ENCODE assay signal across 1 cellular context in the genomic region with DNA sequence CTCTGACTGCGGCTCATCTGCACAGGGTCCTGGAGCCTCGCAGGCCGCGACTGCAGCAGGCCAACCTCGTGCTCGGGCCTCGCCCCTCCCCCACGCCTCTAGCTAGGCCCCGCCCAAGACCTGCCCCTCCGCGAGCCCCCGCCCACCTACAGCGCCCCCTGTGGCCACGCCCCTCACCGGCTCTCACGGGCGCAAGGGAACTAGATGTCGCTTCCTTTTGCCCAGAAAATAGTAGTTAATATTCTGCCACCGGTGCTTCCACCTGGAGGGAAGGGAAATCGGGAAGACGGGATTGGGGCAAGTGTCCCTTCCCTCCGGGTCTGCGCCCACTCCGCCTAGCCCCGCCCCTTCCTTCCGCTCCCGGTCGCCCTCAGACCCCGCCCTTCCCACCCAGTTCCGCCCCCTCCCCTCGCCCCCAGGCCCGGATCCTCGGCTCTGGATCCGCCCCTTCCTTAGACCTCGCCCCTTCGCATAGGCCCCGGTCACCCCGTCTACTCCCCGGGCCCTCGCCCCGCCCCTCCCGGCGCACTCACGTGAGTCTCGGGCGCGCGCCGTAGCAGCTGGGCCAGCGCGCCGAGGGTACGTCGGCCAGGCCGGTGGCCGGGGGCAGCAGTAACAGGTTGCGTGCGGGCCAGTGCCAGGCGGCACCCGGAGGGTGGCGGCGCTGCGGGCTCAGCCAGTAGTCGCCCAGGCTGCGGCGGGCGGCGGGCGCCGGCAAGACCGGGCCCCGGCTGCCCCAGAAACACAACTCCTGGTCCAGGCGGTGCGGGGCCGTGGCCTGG.
TF ChIP-seq lines count a peak whose summit lies in the region.

No MANE protein-coding gene starts in this region.

TF ChIP-seq in HEK293, 187 proteins besides CTCF, POLR2A, EP300 and RAD21 (continued from another document):
- TF ChIP-seq YY1 (tag by site-specific recombination; IDR thresholded peaks at IDR 0.05) (0 out of 2 replicates have a peak, but pooled peaks have one; percentile 28), BCL6B (tag by site-specific recombination; IDR thresholded peaks at IDR 0.05) (no peak), ZBTB26 (tag by site-specific recombination; optimal IDR thresholded peaks at IDR 0.05) (peak; percentile 87), ZNF10 (tag by site-specific recombination; IDR thresholded peaks at IDR 0.05) (no peak), MYNN (tag by site-specific recombination; IDR thresholded peaks at IDR 0.05; ENCODE audit: borderline replicate concordance) (no peak), KLF7 (tag by site-specific recombination; IDR thresholded peaks at IDR 0.05; ENCODE audit: borderline replicate concordance) (peak; percentile 42; the same call in 1 of the 2 replicates), ZNF544 (tag by site-specific recombination; IDR thresholded peaks at IDR 0.05) (no peak), ZNF596 (tag by site-specific recombination; IDR thresholded peaks at IDR 0.05) (0 out of 2 replicates have a peak, but pooled peaks have one; percentile 12), SP7 (tag by site-specific recombination; IDR thresholded peaks at IDR 0.05) (no peak), KLF8 (tag by site-specific recombination; IDR thresholded peaks at IDR 0.05) (peak; percentile 88), ZNF629 (tag by site-specific recombination; IDR thresholded peaks at IDR 0.05) (no peak), ZNF645 (tag by site-specific recombination; IDR thresholded peaks at IDR 0.05) (no peak), PBX3 (CRISPR knock-in tag; IDR thresholded peaks at IDR 0.05) (0 out of 2 replicates have a peak, but pooled peaks have one; percentile 35), ZNF660 (tag by site-specific recombination; IDR thresholded peaks at IDR 0.05) (peak; percentile 75), ZNF791 (tag by site-specific recombination; IDR thresholded peaks at IDR 0.05) (no peak), ZNF514 (tag by site-specific recombination; IDR thresholded peaks at IDR 0.05) (no peak), ZNF157 (tag by site-specific recombination; IDR thresholded peaks at IDR 0.05) (no peak), ZNF121 (tag by site-specific recombination; IDR thresholded peaks at IDR 0.05) (no peak), ZNF112 (tag by site-specific recombination; IDR thresholded peaks at IDR 0.05) (no peak), BCL11B (tag by site-specific recombination; IDR thresholded peaks at IDR 0.05; ENCODE audit: low read depth) (no peak), SALL2 (tag by site-specific recombination; IDR thresholded peaks at IDR 0.05; ENCODE audit: borderline replicate concordance) (no peak), ATF2 (tag by site-specific recombination; IDR thresholded peaks at IDR 0.05; ENCODE audit: low read depth) (no peak), ZNF677 (tag by site-specific recombination; IDR thresholded peaks at IDR 0.05) (0 out of 2 replicates have a peak, but pooled peaks have one; percentile 40), SP3 (tag by site-specific recombination; IDR thresholded peaks at IDR 0.05) (peak; percentile 95), SP2 (tag by site-specific recombination; IDR thresholded peaks at IDR 0.05) (peak; percentile 89), ZNF23 (tag by site-specific recombination; IDR thresholded peaks at IDR 0.05; ENCODE audit: borderline replicate concordance) (no peak), ZNF580 (tag by site-specific recombination; IDR thresholded peaks at IDR 0.05) (no peak)
- TF ChIP-seq, protein P1, sequence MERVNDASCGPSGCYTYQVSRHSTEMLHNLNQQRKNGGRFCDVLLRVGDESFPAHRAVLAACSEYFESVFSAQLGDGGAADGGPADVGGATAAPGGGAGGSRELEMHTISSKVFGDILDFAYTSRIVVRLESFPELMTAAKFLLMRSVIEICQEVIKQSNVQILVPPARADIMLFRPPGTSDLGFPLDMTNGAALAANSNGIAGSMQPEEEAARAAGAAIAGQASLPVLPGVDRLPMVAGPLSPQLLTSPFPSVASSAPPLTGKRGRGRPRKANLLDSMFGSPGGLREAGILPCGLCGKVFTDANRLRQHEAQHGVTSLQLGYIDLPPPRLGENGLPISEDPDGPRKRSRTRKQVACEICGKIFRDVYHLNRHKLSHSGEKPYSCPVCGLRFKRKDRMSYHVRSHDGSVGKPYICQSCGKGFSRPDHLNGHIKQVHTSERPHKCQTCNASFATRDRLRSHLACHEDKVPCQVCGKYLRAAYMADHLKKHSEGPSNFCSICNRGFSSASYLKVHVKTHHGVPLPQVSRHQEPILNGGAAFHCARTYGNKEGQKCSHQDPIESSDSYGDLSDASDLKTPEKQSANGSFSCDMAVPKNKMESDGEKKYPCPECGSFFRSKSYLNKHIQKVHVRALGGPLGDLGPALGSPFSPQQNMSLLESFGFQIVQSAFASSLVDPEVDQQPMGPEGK (tag by site-specific recombination; IDR thresholded peaks at IDR 0.05) = peak; percentile 89
- TF ChIP-seq, protein P2, sequence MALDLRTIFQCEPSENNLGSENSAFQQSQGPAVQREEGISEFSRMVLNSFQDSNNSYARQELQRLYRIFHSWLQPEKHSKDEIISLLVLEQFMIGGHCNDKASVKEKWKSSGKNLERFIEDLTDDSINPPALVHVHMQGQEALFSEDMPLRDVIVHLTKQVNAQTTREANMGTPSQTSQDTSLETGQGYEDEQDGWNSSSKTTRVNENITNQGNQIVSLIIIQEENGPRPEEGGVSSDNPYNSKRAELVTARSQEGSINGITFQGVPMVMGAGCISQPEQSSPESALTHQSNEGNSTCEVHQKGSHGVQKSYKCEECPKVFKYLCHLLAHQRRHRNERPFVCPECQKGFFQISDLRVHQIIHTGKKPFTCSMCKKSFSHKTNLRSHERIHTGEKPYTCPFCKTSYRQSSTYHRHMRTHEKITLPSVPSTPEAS (tag by site-specific recombination; IDR thresholded peaks at IDR 0.05) = no peak
- TF ChIP-seq, protein P3, sequence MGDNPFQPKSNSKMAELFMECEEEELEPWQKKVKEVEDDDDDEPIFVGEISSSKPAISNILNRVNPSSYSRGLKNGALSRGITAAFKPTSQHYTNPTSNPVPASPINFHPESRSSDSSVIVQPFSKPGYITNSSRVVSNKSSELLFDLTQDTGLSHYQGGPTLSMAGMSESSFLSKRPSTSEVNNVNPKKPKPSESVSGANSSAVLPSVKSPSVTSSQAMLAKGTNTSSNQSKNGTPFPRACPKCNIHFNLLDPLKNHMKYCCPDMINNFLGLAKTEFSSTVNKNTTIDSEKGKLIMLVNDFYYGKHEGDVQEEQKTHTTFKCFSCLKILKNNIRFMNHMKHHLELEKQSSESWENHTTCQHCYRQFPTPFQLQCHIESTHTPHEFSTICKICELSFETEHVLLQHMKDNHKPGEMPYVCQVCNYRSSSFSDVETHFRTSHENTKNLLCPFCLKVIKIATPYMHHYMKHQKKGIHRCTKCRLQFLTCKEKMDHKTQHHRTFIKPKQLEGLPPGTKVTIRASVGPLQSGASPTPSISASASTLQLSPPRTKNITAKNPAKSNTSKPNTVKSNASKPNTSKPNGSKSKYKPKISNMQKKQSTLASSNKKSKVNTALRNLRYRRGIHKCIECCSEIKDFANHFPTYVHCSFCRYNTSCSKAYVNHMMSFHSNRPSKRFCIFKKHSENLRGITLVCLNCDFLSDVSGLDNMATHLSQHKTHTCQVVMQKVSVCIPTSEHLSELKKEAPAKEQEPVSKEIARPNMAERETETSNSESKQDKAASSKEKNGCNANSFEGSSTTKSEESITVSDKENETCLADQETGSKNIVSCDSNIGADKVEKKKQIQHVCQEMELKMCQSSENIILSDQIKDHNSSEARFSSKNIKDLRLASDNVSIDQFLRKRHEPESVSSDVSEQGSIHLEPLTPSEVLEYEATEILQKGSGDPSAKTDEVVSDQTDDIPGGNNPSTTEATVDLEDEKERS (tag by site-specific recombination; IDR thresholded peaks at IDR 0.05) = no peak
